Comparison of ENCODE assay signal across 21 cellular contexts in genomic region chr1:75964760-75965408, GRCh38. TPM values are rescaled to one million over a fixed set of nuclear protein-coding genes. Genes with fewer than 3 reads are reported as not detected.
DNase-seq lines count a peak whose midpoint lies in the region; ATAC-seq and TF ChIP-seq lines count a peak whose summit lies in the region.
"Had no signal": no experiment of that assay in that cellular context is flagged by ENCODE, and none has a peak within 500 bp of the region (broad histone marks: within the 10 kb centered on the region; RNA-seq: fewer than 3 reads in every experiment).

No MANE protein-coding gene starts in this region.

- peaks cover 24% of the 10 kb centered on the region for H3K27me3 ChIP-seq in endodermal cell (ENCODE audit: control insufficient read depth, insufficient read depth, low read length, poor library complexity, severe bottlenecking)

- peaks cover 9% of the 10 kb centered on the region for H3K27me3 Mint-ChIP-seq in endodermal cell (ENCODE audit: insufficient read depth)

- peaks cover 16% of the 10 kb centered on the region for H3K9me3 Mint-ChIP-seq in endodermal cell

- H3K4me1 ChIP-seq in endodermal cell (ENCODE audit: control insufficient read depth, insufficient read depth, low read length) (no peaks in the 10 kb centered on the region), mesodermal cell (ENCODE audit: control insufficient read depth, insufficient read depth, low read length, poor library complexity, severe bottlenecking) (no peaks in the 10 kb centered on the region)

- peak; percentile 16 for TF ChIP-seq CTCF in endodermal cell (conservative IDR thresholded peaks at IDR 0.05)

- in situ Hi-C loops in SK-MEL-5 (cut with HindIII; ENCODE audit: low pct_unique_long_range_greater_than_20kb, low sequenced_read_pairs), result no loop called here

- H3K4me3 ChIP-seq in endodermal cell (ENCODE audit: low read length) (no peak overlapping the region), mesodermal cell (ENCODE audit: extremely low read depth, insufficient read depth, low read length, poor library complexity, severe bottlenecking) (no peak overlapping the region)
- H3K4me3 ChIP-seq: GM12878, SK-N-MC had no signal

- DNase-seq in HCEC 1CT, result peak; percentile 51
- DNase-seq in SK-MEL-5 (ENCODE audit: low read depth, low spot score), result peak; percentile 18
- no peak for DNase-seq in endodermal cell
- no peak for DNase-seq in stimulated activated CD4-positive, alpha-beta T cell treated with anti-CD3 and anti-CD28 coated beads, Interleukin-2, amount 100 ng/mL, for 48 hours
- no peak for DNase-seq in stimulated activated CD4-positive, alpha-beta T cell treated with anti-CD3 and anti-CD28 coated beads, Interleukin-15, amount 100 ng/mL, for 24 hours
- DNase-seq: DMS 273 treated with DMSO at 0.1 percent for 48 hours, GDM1, H9, NCI-H1436, NCI-H2029, NCI-H2171, NCI-H446, NCI-H748 treated with DMSO at 0.1 percent for 48 hours had no signal

- H3K4me1 Mint-ChIP-seq in endodermal cell, result no peaks in the 10 kb centered on the region

- H3K4me3 Mint-ChIP-seq in endodermal cell, result no peak overlapping the region
- H3K4me3 Mint-ChIP-seq: H9 had no signal

- peaks cover 5% of the 10 kb centered on the region for H3K36me3 Mint-ChIP-seq in endodermal cell (ENCODE audit: low read depth)

- H3K27ac Mint-ChIP-seq in endodermal cell, result no peak overlapping the region
- H3K27ac Mint-ChIP-seq: H9 had no signal

- ATAC-seq in HG02763 (IDR thresholded peaks at IDR 0.05; ENCODE audit: unreplicated experiment) (no peak), GM18498 (IDR thresholded peaks at IDR 0.05; ENCODE audit: unreplicated experiment) (no peak)
- ATAC-seq: GM12878 had no signal

- H3K36me3 ChIP-seq in endodermal cell (ENCODE audit: control insufficient read depth, insufficient read depth, low read length), result no peaks in the 10 kb centered on the region
- no peaks in the 10 kb centered on the region for H3K36me3 ChIP-seq in mesodermal cell (ENCODE audit: control insufficient read depth, insufficient read depth, low read length)

- no peak overlapping the region for H3K9ac ChIP-seq in endodermal cell (ENCODE audit: extremely low read depth, low read length, poor library complexity, severe bottlenecking)

- H3K27ac ChIP-seq in endodermal cell (ENCODE audit: low read depth, low read length), result no peak overlapping the region
- H3K27ac ChIP-seq in mesodermal cell (ENCODE audit: low read depth, low read length, severe bottlenecking), result peak overlapping the region; percentile 39
- H3K27ac ChIP-seq: C4-2B, HL-60, SK-N-MC had no signal

- H3K9me3 ChIP-seq in endodermal cell (ENCODE audit: control insufficient read depth, low read length) (peaks cover 6% of the 10 kb centered on the region), mesodermal cell (ENCODE audit: control insufficient read depth, low read length) (no peaks in the 10 kb centered on the region)

RNA-seq across cellular contexts. Expression of gene ASB17, which starts 32.7 kb away (rescaled TPM):
- not detected in 2 replicates for total RNA-seq in SK-MEL-5 (2014; rRNA removed; shearing (Covaris generic))
- not detected in 2 replicates for polyA plus RNA-seq in SK-MEL-5 (2015; cell fraction: cytosol; rRNA removed)
- polyA plus RNA-seq in SK-MEL-5 (2015; cell fraction: nucleus; rRNA removed), result not detected in 2 replicates
- total RNA-seq in endodermal cell, result not detected
- not detected for polyA plus RNA-seq in endodermal cell (2013, experiment 1 of 2)
- polyA plus RNA-seq in endodermal cell (2013, experiment 2 of 2), result not detected
- not detected for polyA plus RNA-seq in mesodermal cell (2013, experiment 1 of 2)
- polyA plus RNA-seq in mesodermal cell (2013, experiment 2 of 2), result not detected
- total RNA-seq: A673, GM12878, H9 had no signal

Comparison
In these comparisons a context has a peak if more than half of its experiments do, and no peak if none do; other contexts are left out.
1. DNase-seq: peak in HCEC 1CT (single experiment) and SK-MEL-5 (single experiment); none in endodermal cell (single experiment), stimulated activated CD4-positive, alpha-beta T cell treated with anti-CD3 and anti-CD28 coated beads, Interleukin-2, amount 100 ng/mL, for 48 hours (0 of 2) and stimulated activated CD4-positive, alpha-beta T cell treated with anti-CD3 and anti-CD28 coated beads, Interleukin-15, amount 100 ng/mL, for 24 hours (single experiment).